In genomic region chr5:108818613-108819272, GRCh38 we compare ENCODE assay signal across 9 cellular contexts.
DNase-seq lines count a peak whose midpoint lies in the region; ATAC-seq, FAIRE-seq and TF ChIP-seq lines count a peak whose summit lies in the region.
"Had no signal": no experiment of that assay in that cellular context is flagged by ENCODE, and none has a peak within 500 bp of the region (broad histone marks: within the 10 kb centered on the region; RNA-seq: fewer than 3 reads in every experiment).

No MANE protein-coding gene starts in this region.

- no peak overlapping the region for H2AFZ ChIP-seq in GM12878 (ENCODE audit: control insufficient read depth, low read depth, low read length)

- TF ChIP-seq CTCF in GM12878 (IDR thresholded peaks at IDR 0.05 in 2 of 3, conservative IDR thresholded peaks at IDR 0.05 in 1 of 3; ENCODE audit: control insufficient read depth in 2 of 3, extremely low read depth in 1 of 3, insufficient read depth in 1 of 3, low read depth in 3 of 3, low read length in 3 of 3) (no peak), uterus (IDR thresholded peaks at IDR 0.05) (no peak)

- no peak overlapping the region for H3K27ac Mint-ChIP-seq in activated CD4-positive, alpha-beta memory T cell treated with anti-CD3 and anti-CD28 coated beads for 36 hours
- H3K27ac Mint-ChIP-seq: T-helper 1 cell treated with Interleukin-12 subunit alpha and Interleukin-12 subunit beta and Interleukin-4 antibody, amounts not matched to agents 30 μg/mL and 1 μg/mL, for 36 hours had no signal

- peaks cover 6% of the 10 kb centered on the region for H3K36me3 Mint-ChIP-seq in activated CD4-positive, alpha-beta memory T cell treated with anti-CD3 and anti-CD28 coated beads for 36 hours

- H3K4me3 Mint-ChIP-seq in activated CD4-positive, alpha-beta memory T cell treated with anti-CD3 and anti-CD28 coated beads for 36 hours: no peak overlapping the region
- H3K4me3 Mint-ChIP-seq: T-helper 1 cell treated with Interleukin-12 subunit alpha and Interleukin-12 subunit beta and Interleukin-4 antibody, amounts not matched to agents 30 μg/mL and 1 μg/mL, for 36 hours had no signal

- no peaks in the 10 kb centered on the region for H3K27me3 Mint-ChIP-seq in activated CD4-positive, alpha-beta memory T cell treated with anti-CD3 and anti-CD28 coated beads for 36 hours

- TF ChIP-seq EP300 in GM12878 (IDR thresholded peaks at IDR 0.05; ENCODE audit: borderline replicate concordance in 1 of 2, control insufficient read depth in 1 of 2, low read depth in 2 of 2, low read length in 2 of 2): no peak

- TF ChIP-seq POLR2A in GM12878 (IDR thresholded peaks at IDR 0.05; ENCODE audit: low read depth, low read length) (no peak), uterus (IDR thresholded peaks at IDR 0.05) (no peak)

- intact Hi-C loops in GM12878 (cut with micrococcal nuclease; ENCODE audit: unreplicated experiment) (loop anchor here (10.0 kb wide), 1 partner anchor 134 kb away; no protein-coding TSS in a partner anchor), uterus (cut with DNase I; ENCODE audit: low total_unique reads) (no loop called here)
- intact Hi-C loops in activated CD4-positive, alpha-beta memory T cell treated with anti-CD3 and anti-CD28 coated beads for 36 hours (cut with micrococcal nuclease): no loop called here

- no TSS peak for BruUV-seq in GM12878 (replicated peaks; lab: Mats Ljungman, UMichigan)

- no peaks in the 10 kb centered on the region for H3K36me3 ChIP-seq in GM12878 (ENCODE audit: control insufficient read depth in 2 of 2, insufficient read depth in 2 of 2, low read length in 1 of 2)
- H3K36me3 ChIP-seq in uterus: no peaks in the 10 kb centered on the region

- TF ChIP-seq RAD21 in GM12878 (IDR thresholded peaks at IDR 0.05; ENCODE audit: insufficient read depth, low read depth, low read length): no peak

- ATAC-seq in GM19438 (IDR thresholded peaks at IDR 0.05; ENCODE audit: low read depth, unreplicated experiment) (peak; percentile 85), HG03196 (IDR thresholded peaks at IDR 0.05; ENCODE audit: unreplicated experiment) (peak; percentile 97), GM12878 (peak; percentile 99)

- H4K20me1 ChIP-seq in GM12878 (ENCODE audit: control insufficient read depth, insufficient read depth): no peaks in the 10 kb centered on the region

- 94% methylated on average over 5 of the region's 5 CpGs for WGBS in GM12878 (ENCODE audit: insufficient coverage, insufficient replicate concordance, low lambda C conversion rate, missing lambda C conversion rate)

- peak overlapping the region; percentile 39; the same call in 1 of the 2 replicates for H3K27ac ChIP-seq in GM12878 (ENCODE audit: control insufficient read depth, insufficient read depth)
- no peak overlapping the region for H3K27ac ChIP-seq in uterus

- H3K9ac ChIP-seq in GM12878 (ENCODE audit: control insufficient read depth, insufficient read depth, low read length): no peak overlapping the region

- peaks cover 2% of the 10 kb centered on the region for H3K9me3 Mint-ChIP-seq in activated CD4-positive, alpha-beta memory T cell treated with anti-CD3 and anti-CD28 coated beads for 36 hours

- CTCF ChIA-PET in GM12878 (lab: Yijun Ruan, JAX): interaction anchor here (2.0 kb wide), 1 partner anchor 11 kb away, joined by 11 read pairs; no protein-coding TSS in a partner anchor
- CTCF ChIA-PET in activated CD4-positive, alpha-beta memory T cell treated with anti-CD3 and anti-CD28 coated beads for 36 hours (lab: Charles Lee): interaction anchor here (0.5 to 0.6 kb wide), 2 partner anchors 551 to 1236 kb away, joined by 3 to 4 read pairs; no protein-coding TSS in a partner anchor

- DNase-seq in COLO829 (ENCODE audit: low spot score) (peak; percentile 68), GM12878 (ENCODE audit: low read depth, low spot score) (peak; percentile 31), NCI-H1930 (lab: John Stamatoyannopoulos, UW) (no peak), uterus (no peak)
- no peak for DNase-seq in activated CD4-positive, alpha-beta T cell treated with anti-CD3 and anti-CD28 coated beads for 48 hours
- no peak for DNase-seq in activated CD4-positive, alpha-beta memory T cell treated with anti-CD3 and anti-CD28 coated beads for 36 hours

- peak; percentile 13 for FAIRE-seq in GM12878 (lab: Jason Lieb, UNC)

- SMC1A ChIA-PET in GM12878 (lab: Charles Lee; ENCODE audit: uncharacterized antibody, unreplicated experiment): interaction anchor here (0.7 to 3.3 kb wide), 12 partner anchors 10 to 90 kb away, joined by 3 to 24 read pairs (median 4); no protein-coding TSS in a partner anchor

- no peaks in the 10 kb centered on the region for H3K27me3 ChIP-seq in GM12878 (replicated peaks in 1 of 2; ENCODE audit: control insufficient read depth in 2 of 2, insufficient read depth in 2 of 2, low read length in 1 of 2)
- H3K27me3 ChIP-seq in uterus: no peaks in the 10 kb centered on the region

- no peak overlapping the region for H3K4me2 ChIP-seq in GM12878 (ENCODE audit: control insufficient read depth, insufficient read depth)

- H3K9me3 ChIP-seq in GM12878 (replicated peaks; ENCODE audit: control insufficient read depth, insufficient read depth, low read length) (peaks cover 4% of the 10 kb centered on the region; the same call in 2 of the 3 replicates), uterus (no peaks in the 10 kb centered on the region)

- no peak overlapping the region for H3K4me3 ChIP-seq in GM12878
- H3K4me3 ChIP-seq in uterus: no peak overlapping the region

- POLR2A ChIA-PET in GM12878 (lab: Charles Lee): interaction anchor here (0.5 to 0.9 kb wide), 5 partner anchors 34 to 378 kb away, joined by 4 to 7 read pairs (median 5); no protein-coding TSS in a partner anchor
- POLR2A ChIA-PET in activated CD4-positive, alpha-beta memory T cell treated with anti-CD3 and anti-CD28 coated beads for 36 hours (lab: Charles Lee): no interaction called here

- in situ Hi-C loops in GM12878 (cut with MboI): no loop called here

- H3K79me2 ChIP-seq in GM12878 (ENCODE audit: control insufficient read depth, insufficient read depth, low read length): no peaks in the 10 kb centered on the region

- RAD21 ChIA-PET in GM12878 (lab: Charles Lee; ENCODE audit: unreplicated experiment): interaction anchor here (0.8 to 1.4 kb wide), 4 partner anchors 49 to 107 kb away, joined by 3 to 6 read pairs (median 4); no protein-coding TSS in a partner anchor

- H3K4me1 ChIP-seq in GM12878 (ENCODE audit: control insufficient read depth, insufficient read depth, low read length) (no peaks in the 10 kb centered on the region), uterus (no peaks in the 10 kb centered on the region)

- peaks cover 3% of the 10 kb centered on the region for H3K4me1 Mint-ChIP-seq in activated CD4-positive, alpha-beta memory T cell treated with anti-CD3 and anti-CD28 coated beads for 36 hours (ENCODE audit: low read depth)

TF ChIP-seq in GM12878, 131 proteins besides CTCF, POLR2A, EP300 and RAD21 (continues in another document):
- no peak for TF ChIP-seq RB1 (IDR thresholded peaks at IDR 0.05; ENCODE audit: borderline replicate concordance)
- TF ChIP-seq NFYA (IDR thresholded peaks at IDR 0.05; ENCODE audit: borderline replicate concordance, low read depth, low read length): no peak
- TF ChIP-seq SREBF1 (IDR thresholded peaks at IDR 0.05; ENCODE audit: low read length): no peak
- TF ChIP-seq IRF4 (IDR thresholded peaks at IDR 0.05; ENCODE audit: low read depth, low read length): peak; percentile 52; the same call in 1 of the 2 replicates
- no peak for TF ChIP-seq ZNF217 (IDR thresholded peaks at IDR 0.05)
- no peak for TF ChIP-seq ZZZ3 (IDR thresholded peaks at IDR 0.05; ENCODE audit: control insufficient read depth, insufficient read length, low read depth)
- TF ChIP-seq SREBF2 (IDR thresholded peaks at IDR 0.05; ENCODE audit: low read length): no peak
- TF ChIP-seq ETV6 (conservative IDR thresholded peaks at IDR 0.05 in 1 of 2, IDR thresholded peaks at IDR 0.05 in 1 of 2; ENCODE audit: borderline replicate concordance in 1 of 2, low read depth in 1 of 2): no peak
- TF ChIP-seq SRF (IDR thresholded peaks at IDR 0.05; ENCODE audit: low read depth in 2 of 2, low read length in 2 of 2): peak in 1 of 2 experiments; percentile 65; a peak in 1 of 4 replicates
- TF ChIP-seq ZNF384 (IDR thresholded peaks at IDR 0.05; ENCODE audit: borderline replicate concordance, low read depth, low read length): no peak
- no peak for TF ChIP-seq MTA2 (IDR thresholded peaks at IDR 0.05; ENCODE audit: low read depth)
- TF ChIP-seq ATF2 (IDR thresholded peaks at IDR 0.05; ENCODE audit: low read length): 0 out of 2 replicates have a peak, but pooled peaks have one; percentile 40
- peak; percentile 34; the same call in 1 of the 2 replicates for TF ChIP-seq CREM (IDR thresholded peaks at IDR 0.05; ENCODE audit: low read depth)
- TF ChIP-seq SMAD5 (IDR thresholded peaks at IDR 0.05; ENCODE audit: low read depth): no peak
- TF ChIP-seq RFX5 (IDR thresholded peaks at IDR 0.05; ENCODE audit: low read depth, low read length): no peak
- TF ChIP-seq NFXL1 (IDR thresholded peaks at IDR 0.05; ENCODE audit: borderline replicate concordance): no peak

Comparison
In these comparisons a context has a peak if more than half of its experiments do, and no peak if none do; other contexts are left out.
1. DNase-seq: peak in COLO829 (single experiment) and GM12878 (single experiment); none in activated CD4-positive, alpha-beta T cell treated with anti-CD3 and anti-CD28 coated beads for 48 hours (single experiment), NCI-H1930 (0 of 2), uterus (0 of 2) and activated CD4-positive, alpha-beta memory T cell treated with anti-CD3 and anti-CD28 coated beads for 36 hours (single experiment).
2. Peak in every context shown above with its lines, with median percentiles within 50 percentile points of each other: ATAC-seq.